Comparison of ENCODE assay signal across 8 cellular contexts in genomic region chr15:40593588-40594428, GRCh38. TPM values are rescaled to one million over a fixed set of nuclear protein-coding genes. Genes with fewer than 3 reads are reported as not detected.
DNase-seq lines count a peak whose midpoint lies in the region; ATAC-seq and TF ChIP-seq lines count a peak whose summit lies in the region.

Gene KNL1 (plus strand): TSS chr15:40594249. CDS start chr15:40602932, 8,683 bp downstream.

- peaks cover 45% of the 10 kb centered on the region for H3K79me2 ChIP-seq in MM.1S (ENCODE audit: low read length)

- H3K27ac Mint-ChIP-seq in natural killer cell treated with Interleukin-12 subunit alpha and Interleukin-12 subunit beta and Interleukin-15 and Interleukin-18, amount 100 ng/mL, for 72 hours, result peak within 1 kb of the TSS; percentile 97 to 98

- no peaks in the 10 kb centered on the region for H3K27me3 Mint-ChIP-seq in natural killer cell treated with Interleukin-12 subunit alpha and Interleukin-12 subunit beta and Interleukin-15 and Interleukin-18, amount 100 ng/mL, for 72 hours

- no peaks in the 10 kb centered on the region for H4K20me1 ChIP-seq in MM.1S (ENCODE audit: insufficient read depth, low read length)

- no peaks in the 10 kb centered on the region for H3K27me3 ChIP-seq in HAP-1 (ENCODE audit: low read depth)
- H3K27me3 ChIP-seq in MM.1S (replicated peaks; ENCODE audit: insufficient read depth, low read length), result no peaks in the 10 kb centered on the region

- DNase-seq in ELR (ENCODE audit: low read depth), result peak; percentile 92
- DNase-seq in HAP-1 (ENCODE audit: low spot score in 2 of 2), result peak; percentile 84 to 92
- peak; percentile 95 for DNase-seq in MM.1S
- DNase-seq in SHP77 treated with DMSO at 0.1 percent for 48 hours (lab: John Stamatoyannopoulos, UW), result peak; percentile 93
- DNase-seq in activated effector memory CD4-positive, alpha-beta T cell treated with Interleukin-2 at 50 U/mL for 16 hours, result peak; percentile 81
- peak; percentile 98 for DNase-seq in fibroblast of the aortic adventitia (ENCODE audit: low read depth)
- DNase-seq in natural killer cell treated with Interleukin-12 subunit alpha and Interleukin-12 subunit beta and Interleukin-15 and Interleukin-18, amount 100 ng/mL, for 72 hours (ENCODE audit: low spot score), result peak; percentile 90
- peak; percentile 82 for DNase-seq in stimulated activated naive CD4-positive, alpha-beta T cell treated with Interleukin-2 at 50 U/mL for 16 hours (lab: John Stamatoyannopoulos, UW)

- H3K4me3 ChIP-seq in HAP-1 (peak within 1 kb of the TSS; percentile 79), MM.1S (ENCODE audit: low read length) (peak within 1 kb of the TSS; percentile 76), fibroblast of the aortic adventitia (ENCODE audit: low read depth, low read length) (peak within 1 kb of the TSS; percentile 88)

- no peaks in the 10 kb centered on the region for H3K36me3 Mint-ChIP-seq in natural killer cell treated with Interleukin-12 subunit alpha and Interleukin-12 subunit beta and Interleukin-15 and Interleukin-18, amount 100 ng/mL, for 72 hours

- no peak for TF ChIP-seq CTCF in MM.1S (IDR thresholded peaks at IDR 0.05; ENCODE audit: low read length)
- TF ChIP-seq CTCF in fibroblast of the aortic adventitia (IDR thresholded peaks at IDR 0.05; ENCODE audit: insufficient read depth, low read length), result no peak

- H3K9me3 ChIP-seq in HAP-1, result no peaks in the 10 kb centered on the region
- H3K9me3 ChIP-seq in MM.1S (replicated peaks; ENCODE audit: insufficient read depth, low read length), result no peaks in the 10 kb centered on the region

- H3K9ac ChIP-seq in MM.1S (ENCODE audit: low read length), result peak within 1 kb of the TSS; percentile 82

- H3K9me2 ChIP-seq in MM.1S (replicated peaks; ENCODE audit: insufficient read depth, low read length), result no peaks in the 10 kb centered on the region

- peak within 1 kb of the TSS; percentile 97 for H3K4me3 Mint-ChIP-seq in natural killer cell treated with Interleukin-12 subunit alpha and Interleukin-12 subunit beta and Interleukin-15 and Interleukin-18, amount 100 ng/mL, for 72 hours

- no peaks in the 10 kb centered on the region for H3K9me3 Mint-ChIP-seq in natural killer cell treated with Interleukin-12 subunit alpha and Interleukin-12 subunit beta and Interleukin-15 and Interleukin-18, amount 100 ng/mL, for 72 hours

- H3F3A ChIP-seq in MM.1S (ENCODE audit: insufficient read depth, low read length), result peaks cover 21% of the 10 kb centered on the region

- peak within 1 kb of the TSS; percentile 92 for H3K4me2 ChIP-seq in MM.1S (ENCODE audit: low read depth, low read length)

- peak within 1 kb of the TSS; percentile 75 for H2AFZ ChIP-seq in MM.1S (ENCODE audit: low read length)

- peaks cover 28 to 29% of the 10 kb centered on the region in 2 donors for H3K4me1 Mint-ChIP-seq in natural killer cell treated with Interleukin-12 subunit alpha and Interleukin-12 subunit beta and Interleukin-15 and Interleukin-18, amount 100 ng/mL, for 72 hours (ENCODE audit: low read depth in 2 of 2)

- peak; percentile 92 to 93 for ATAC-seq in natural killer cell treated with Interleukin-12 subunit alpha and Interleukin-12 subunit beta and Interleukin-15 and Interleukin-18, amount 100 ng/mL, for 72 hours

- H3K4me1 ChIP-seq in HAP-1, result peaks cover 2% of the 10 kb centered on the region; the same call in 1 of the 2 replicates
- H3K4me1 ChIP-seq in MM.1S (ENCODE audit: low read length), result peaks cover 17% of the 10 kb centered on the region

- H3K27ac ChIP-seq in MM.1S (ENCODE audit: low read length), result peak within 1 kb of the TSS; percentile 74; the same call in 1 of the 2 replicates

- in situ Hi-C loops in HAP-1 (cut with MboI; ENCODE audit: low sequenced_read_pairs), result no loop called here

- H3K36me3 ChIP-seq in HAP-1 (replicated peaks), result no peaks in the 10 kb centered on the region; the same call in 1 of the 2 replicates
- no peaks in the 10 kb centered on the region for H3K36me3 ChIP-seq in MM.1S (replicated peaks; ENCODE audit: insufficient read depth, low read length)

RNA-seq across cellular contexts. Expression of gene KNL1, which starts in this region (rescaled TPM):
- total RNA-seq in fibroblast of the aortic adventitia (ENCODE audit: low replicate concordance), result 1.3 and 35.9 TPM in 2 replicates
- total RNA-seq in natural killer cell treated with Interleukin-12 subunit alpha and Interleukin-12 subunit beta and Interleukin-15 and Interleukin-18, amount 100 ng/mL, for 72 hours, result 10 to 100 TPM; 20.1 to 48.6 TPM

Comparison
In these comparisons a context has a peak if more than half of its experiments do, and no peak if none do; other contexts are left out.
1. Peak in every context shown above with its lines: DNase-seq, ATAC-seq, H3K4me3 ChIP-seq and H3K27ac ChIP-seq.